Comparison of ENCODE assay signal across 12 cellular contexts in genomic region chr2:39871291-39871761, GRCh38.
DNase-seq lines count a peak whose midpoint lies in the region; ATAC-seq and FAIRE-seq lines count a peak whose summit lies in the region.
"Had no signal": no experiment of that assay in that cellular context is flagged by ENCODE, and none has a peak within 500 bp of the region (broad histone marks: within the 10 kb centered on the region; RNA-seq: fewer than 3 reads in every experiment).

No MANE protein-coding gene starts in this region.

- no peak for FAIRE-seq in RCC 7860 (lab: Jason Lieb, UNC)

- H3K9me3 Mint-ChIP-seq in stimulated activated effector memory CD8-positive, alpha-beta T cell treated with anti-CD3 and anti-CD28 coated beads, Interleukin-12 subunit alpha, Interleukin-12 subunit beta, amount 100 ng/mL, for 72 hours: no peaks in the 10 kb centered on the region

- H3K4me1 Mint-ChIP-seq in stimulated activated effector memory CD8-positive, alpha-beta T cell treated with anti-CD3 and anti-CD28 coated beads, Interleukin-12 subunit alpha, Interleukin-12 subunit beta, amount 100 ng/mL, for 72 hours: no peaks in the 10 kb centered on the region
- H3K4me1 Mint-ChIP-seq: neural crest cell had no signal

- peak; percentile 28 for ATAC-seq in stimulated activated effector memory CD8-positive, alpha-beta T cell treated with anti-CD3 and anti-CD28 coated beads, Interleukin-12 subunit alpha, Interleukin-12 subunit beta, amount 100 ng/mL, for 72 hours
- ATAC-seq in sciatic nerve: no peak

- H3K4me3 Mint-ChIP-seq in stimulated activated effector memory CD8-positive, alpha-beta T cell treated with anti-CD3 and anti-CD28 coated beads, Interleukin-12 subunit alpha, Interleukin-12 subunit beta, amount 100 ng/mL, for 72 hours: no peak overlapping the region
- H3K4me3 Mint-ChIP-seq: neural crest cell had no signal

- H3K27ac Mint-ChIP-seq in stimulated activated effector memory CD8-positive, alpha-beta T cell treated with anti-CD3 and anti-CD28 coated beads, Interleukin-12 subunit alpha, Interleukin-12 subunit beta, amount 100 ng/mL, for 72 hours: no peak overlapping the region

- H3K27ac ChIP-seq in epithelial cell of prostate: peak overlapping the region; percentile 20

- intact Hi-C loops in sciatic nerve (cut with DNase I): no loop called here

- DNase-seq in NCI-H748 (lab: John Stamatoyannopoulos, UW; ENCODE audit: unreplicated experiment) (peak; percentile 6), NCI-H748 treated with DMSO at 0.1 percent for 48 hours (lab: John Stamatoyannopoulos, UW) (no peak), RCC 7860 (ENCODE audit: low spot score) (peak; percentile 46), epithelial cell of prostate (ENCODE audit: low read depth, low spot score) (peak; percentile 65), sciatic nerve (ENCODE audit: low spot score) (no peak), cortex of kidney (lab: John Stamatoyannopoulos, UW) (no peak)
- DNase-seq in stimulated activated effector memory CD8-positive, alpha-beta T cell treated with anti-CD3 and anti-CD28 coated beads, Interleukin-12 subunit alpha, Interleukin-12 subunit beta, amount 100 ng/mL, for 72 hours (ENCODE audit: low spot score in 2 of 2): no peak
- no peak for DNase-seq in activated CD4-positive, alpha-beta T cell treated with anti-CD3 and anti-CD28 coated beads for 48 hours
- DNase-seq: activated naive CD4-positive, alpha-beta T cell treated with Interleukin-2 at 50 U/mL for 16 hours; BE2C; NCI-H1048 had no signal

- no peaks in the 10 kb centered on the region for H3K36me3 Mint-ChIP-seq in stimulated activated effector memory CD8-positive, alpha-beta T cell treated with anti-CD3 and anti-CD28 coated beads, Interleukin-12 subunit alpha, Interleukin-12 subunit beta, amount 100 ng/mL, for 72 hours

Comparison
In these comparisons a context has a peak if more than half of its experiments do, and no peak if none do; other contexts are left out.
1. DNase-seq: peak in NCI-H748 (single experiment), RCC 7860 (single experiment) and epithelial cell of prostate (single experiment); none in NCI-H748 treated with DMSO at 0.1 percent for 48 hours (single experiment), stimulated activated effector memory CD8-positive, alpha-beta T cell treated with anti-CD3 and anti-CD28 coated beads, Interleukin-12 subunit alpha, Interleukin-12 subunit beta, amount 100 ng/mL, for 72 hours (0 of 2), sciatic nerve (single experiment), cortex of kidney (single experiment) and activated CD4-positive, alpha-beta T cell treated with anti-CD3 and anti-CD28 coated beads for 48 hours (single experiment).